1 cellular context compared by ENCODE assay signal in the genomic region with DNA sequence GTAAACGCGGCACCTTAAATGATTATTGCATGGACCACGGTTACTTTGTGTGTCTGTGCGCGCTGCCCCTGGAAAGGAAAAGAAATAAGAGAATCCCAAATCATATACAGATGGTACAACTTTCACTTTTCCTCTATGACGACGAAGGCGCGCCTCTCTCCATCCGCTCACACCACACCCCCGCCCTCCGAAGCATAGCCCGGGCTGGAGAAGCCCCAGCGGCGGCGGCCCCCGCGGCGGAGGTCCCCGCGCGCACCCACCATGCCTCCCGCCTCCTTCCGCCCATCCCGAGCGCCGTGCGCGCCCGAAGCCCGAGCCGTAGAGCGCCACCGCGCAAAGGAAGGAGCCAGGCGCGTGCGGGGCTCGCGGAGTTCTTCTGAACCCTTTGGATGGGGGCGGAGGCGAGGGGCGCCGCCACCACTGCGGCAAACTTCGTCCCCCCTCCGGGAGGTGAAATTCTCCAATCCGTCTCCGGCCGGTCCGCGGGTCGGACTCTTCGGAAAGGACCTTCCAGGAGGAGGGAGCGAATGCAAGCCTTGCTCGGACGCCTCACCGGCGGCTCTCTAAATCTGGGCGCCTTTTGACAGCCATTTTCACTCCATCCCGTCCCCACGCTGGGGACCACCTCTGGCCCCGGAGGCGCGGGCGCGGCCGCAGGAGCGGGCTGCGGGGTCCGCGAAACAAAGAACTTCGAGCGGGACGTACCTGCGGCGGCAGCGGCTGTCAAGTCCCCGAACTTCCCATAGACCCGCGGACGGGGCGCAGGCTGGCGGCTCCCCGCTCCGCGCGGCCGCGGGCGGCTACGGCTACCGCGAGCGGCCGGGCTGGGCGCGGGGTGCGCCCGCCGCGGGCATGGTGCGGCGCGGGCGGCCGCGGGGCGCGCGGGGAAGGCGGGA.
A peak's percentile ranks its signal among the peaks of the same experiment; 100 is the strongest.
TF ChIP-seq lines count a peak whose summit lies in the region.

No MANE protein-coding gene starts in this region.

TF ChIP-seq in HEK293, 187 proteins besides CTCF, POLR2A, EP300 and RAD21 (continued from another document):
- TF ChIP-seq ZBTB11 (tag by site-specific recombination; conservative IDR thresholded peaks at IDR 0.05; ENCODE audit: low read depth) (0 out of 2 replicates have a peak, but pooled peaks have one; percentile 35), ZSCAN30 (tag by site-specific recombination; IDR thresholded peaks at IDR 0.05) (no peak), ZNF26 (tag by site-specific recombination; IDR thresholded peaks at IDR 0.05) (no peak), PRDM1 (tag by site-specific recombination; IDR thresholded peaks at IDR 0.05) (peak; percentile 90), YY2 (tag by site-specific recombination; IDR thresholded peaks at IDR 0.05) (peak; percentile 48; the same call in 1 of the 2 replicates), ZNF157 (tag by site-specific recombination; IDR thresholded peaks at IDR 0.05) (no peak), EGR2 (tag by site-specific recombination; IDR thresholded peaks at IDR 0.05; ENCODE audit: low read depth) (peak; percentile 87), ZNF843 (tag by site-specific recombination; IDR thresholded peaks at IDR 0.05) (peak; percentile 15; the same call in 1 of the 2 replicates)
TF ChIP-seq in HEK293: peak in this region for 37.
